1 cellular context compared by ENCODE assay signal in the genomic region with DNA sequence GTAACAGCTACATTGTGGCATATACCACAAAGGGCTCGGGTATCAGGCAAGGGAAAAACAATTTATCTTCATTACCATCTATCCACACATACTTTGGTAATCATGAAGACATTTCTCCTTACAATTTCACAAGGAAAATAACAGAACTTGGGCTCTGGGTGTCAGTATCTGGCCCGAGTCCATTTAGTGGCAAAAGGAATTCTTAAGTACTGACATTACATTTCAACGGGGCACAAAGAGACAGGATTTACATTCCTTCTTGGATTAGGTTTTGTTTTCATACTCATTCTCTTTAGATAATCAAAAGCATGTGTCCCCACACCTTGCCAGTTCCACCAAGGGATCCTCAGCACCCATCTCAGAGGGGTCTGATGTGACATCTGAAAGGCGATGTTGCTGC.
A peak's percentile ranks its signal among the peaks of the same experiment; 100 is the strongest.
TF ChIP-seq lines count a peak whose summit lies in the region.

No MANE protein-coding gene starts in this region.

TF ChIP-seq in GM23338, 12 proteins besides CTCF, POLR2A, EP300 and RAD21 (continued from another document):
- 0 out of 2 replicates have a peak, but pooled peaks have one; percentile 43 for TF ChIP-seq ZNF462 (CRISPR knock-in tag; IDR thresholded peaks at IDR 0.05)
- TF ChIP-seq EZH2 (IDR thresholded peaks at IDR 0.05; ENCODE audit: low read depth, unreplicated experiment) = no peak
TF ChIP-seq in GM23338: peak in this region for 1.
